Comparison of ENCODE assay signal across 9 cellular contexts in genomic region chr10:86648706-86649426, GRCh38. TPM values are rescaled to one million over a fixed set of nuclear protein-coding genes. Genes with fewer than 3 reads are reported as not detected.
DNase-seq lines count a peak whose midpoint lies in the region; ATAC-seq and TF ChIP-seq lines count a peak whose summit lies in the region.
"Had no signal": no experiment of that assay in that cellular context is flagged by ENCODE, and none has a peak within 500 bp of the region (broad histone marks: within the 10 kb centered on the region; RNA-seq: fewer than 3 reads in every experiment).

No MANE protein-coding gene starts in this region.

- H3K9me3 ChIP-seq in body of pancreas = no peaks in the 10 kb centered on the region
- no peaks in the 10 kb centered on the region for H3K9me3 ChIP-seq in vagina

- H3K4me1 ChIP-seq in body of pancreas (peaks cover 5% of the 10 kb centered on the region), vagina (peaks cover 28% of the 10 kb centered on the region)

- in situ Hi-C loops in GM13977 (cut with MboI; ENCODE audit: low pct_unique_long_range_greater_than_20kb, low sequenced_read_pairs, unreplicated experiment) = no loop called here

- intact Hi-C loops in body of pancreas (cut with DNase I) (no loop called here), vagina (cut with DNase I) (no loop called here)

- H3K36me3 ChIP-seq in body of pancreas (replicated peaks in 1 of 2; ENCODE audit: insufficient read depth in 1 of 2, low read depth in 2 of 2) (no peaks in the 10 kb centered on the region), vagina (no peaks in the 10 kb centered on the region)

- TF ChIP-seq POLR2A in body of pancreas (IDR thresholded peaks at IDR 0.05) (no peak), vagina (IDR thresholded peaks at IDR 0.05) (no peak)

- ATAC-seq in body of pancreas (peak; percentile 18), HG02642 (IDR thresholded peaks at IDR 0.05; ENCODE audit: poor library complexity, unreplicated experiment) (no peak)

- WGBS in body of pancreas, 2 donors = 57 to 69% methylated on average over 5 to 9 of the region's 9 CpGs

- no peak for TF ChIP-seq CTCF in body of pancreas (IDR thresholded peaks at IDR 0.05)
- no peak for TF ChIP-seq CTCF in vagina (IDR thresholded peaks at IDR 0.05)
- no peak for TF ChIP-seq CTCF in GM13977 (IDR thresholded peaks at IDR 0.05; ENCODE audit: extremely low read depth, insufficient read depth, missing control alignments)

- DNase-seq in activated T-cell treated with anti-CD3 and anti-CD28 coated beads, Interleukin-2, amount 50 U/mL, for 48 hours = peak; percentile 6 to 10
- DNase-seq in activated T-cell treated with anti-CD3 and anti-CD28 coated beads for 4 hours (no peak), body of pancreas (peak in 2 of 4 donors; percentile 45 to 46), left kidney (ENCODE audit: low read depth, low spot score) (peak; percentile 80), vagina (ENCODE audit: extremely low spot score in 2 of 2) (peak; percentile 84 to 93), NCI-H345 treated with DMSO at 0.1 percent for 48 hours (lab: John Stamatoyannopoulos, UW; ENCODE audit: unreplicated experiment) (no peak), GM13977 (ENCODE audit: low spot score) (no peak)

- H3K4me3 ChIP-seq in body of pancreas (no peak overlapping the region), vagina (no peak overlapping the region)

- H3K27me3 ChIP-seq in body of pancreas (no peaks in the 10 kb centered on the region), vagina (no peaks in the 10 kb centered on the region)

- H3K27ac ChIP-seq in body of pancreas = no peak overlapping the region
- no peak overlapping the region for H3K27ac ChIP-seq in vagina

RNA-seq across cellular contexts. Expression of gene OPN4, which starts 5.5 kb away (rescaled TPM):
- not detected for total RNA-seq in body of pancreas
- not detected for total RNA-seq in vagina
- total RNA-seq: CD8-positive, alpha-beta memory T cell had no signal

RNA-seq across cellular contexts. Expression of gene LDB3, which starts 19.4 kb away (rescaled TPM):
- total RNA-seq in body of pancreas = under 1 TPM; 0.66 to 0.78 TPM
- 4.7 TPM for total RNA-seq in vagina

Comparison
In these comparisons a context has a peak if more than half of its experiments do, and no peak if none do; other contexts are left out.
1. DNase-seq: peak in activated T-cell treated with anti-CD3 and anti-CD28 coated beads, Interleukin-2, amount 50 U/mL, for 48 hours (2 of 2), left kidney (single experiment) and vagina (2 of 2); none in activated T-cell treated with anti-CD3 and anti-CD28 coated beads for 4 hours (single experiment), NCI-H345 treated with DMSO at 0.1 percent for 48 hours (single experiment) and GM13977 (single experiment).